9 cellular contexts compared by ENCODE assay signal in genomic region chr5:132428147-132428482, GRCh38. TPM values are rescaled to one million over a fixed set of nuclear protein-coding genes. Genes with fewer than 3 reads are reported as not detected.
A peak's percentile ranks its signal among the peaks of the same experiment; 100 is the strongest.
DNase-seq lines count a peak whose midpoint lies in the region; ATAC-seq, FAIRE-seq and TF ChIP-seq lines count a peak whose summit lies in the region.
"Had no signal": no experiment of that assay in that cellular context is flagged by ENCODE, and none has a peak within 500 bp of the region (broad histone marks: within the 10 kb centered on the region; RNA-seq: fewer than 3 reads in every experiment).

No MANE protein-coding gene starts in this region.

- no peak overlapping the region for H4K12ac ChIP-seq in trophoblast cell (ENCODE audit: low read depth, low read length)

- H2AFZ ChIP-seq in DND-41 (ENCODE audit: low read depth, low read length) (no peak overlapping the region), trophoblast cell (ENCODE audit: insufficient read depth, low read length, poor library complexity) (no peak overlapping the region)

- no peak overlapping the region for H3K23ac ChIP-seq in trophoblast cell (ENCODE audit: low read length)

- H3K4me1 ChIP-seq in DND-41 (ENCODE audit: insufficient read depth, low read length) (peaks cover 100% of the 10 kb centered on the region), breast epithelium (peaks cover 15 to 24% of the 10 kb centered on the region in 2 donors), trophoblast cell (ENCODE audit: control insufficient read depth in 1 of 2, insufficient read depth in 2 of 2, low read length in 2 of 2) (peaks cover 26 to 36% of the 10 kb centered on the region in 2 experiments)

- H3K9ac ChIP-seq in DND-41 (ENCODE audit: low read depth, low read length) (peak overlapping the region; percentile 98), trophoblast cell (ENCODE audit: low read length) (no peak overlapping the region)

- peaks cover 100% of the 10 kb centered on the region for H3K79me2 ChIP-seq in DND-41 (ENCODE audit: insufficient read depth, low read length)
- H3K79me2 ChIP-seq in trophoblast cell (ENCODE audit: control insufficient read depth, insufficient read depth, low read length, poor library complexity), result no peaks in the 10 kb centered on the region

- peak overlapping the region; percentile 1 for H4K91ac ChIP-seq in trophoblast cell (ENCODE audit: low read depth, low read length)

- no peaks in the 10 kb centered on the region for H3K9me3 ChIP-seq in DND-41 (ENCODE audit: insufficient read depth, low read length, severe bottlenecking)
- H3K9me3 ChIP-seq in breast epithelium, result no peaks in the 10 kb centered on the region
- no peaks in the 10 kb centered on the region for H3K9me3 ChIP-seq in trophoblast cell (ENCODE audit: insufficient read depth, low read depth, low read length)

- H3K4ac ChIP-seq in trophoblast cell (ENCODE audit: low read depth, low read length), result no peak overlapping the region

- peak overlapping the region; percentile 11 for H2AK5ac ChIP-seq in trophoblast cell (ENCODE audit: low read length)

- TF ChIP-seq POLR2A in breast epithelium (IDR thresholded peaks at IDR 0.05), result no peak

- H4K8ac ChIP-seq in trophoblast cell (ENCODE audit: low read depth, low read length), result no peak overlapping the region

- no peak for FAIRE-seq in RCC 7860 (lab: Jason Lieb, UNC)

- no peak for DNase-seq in DND-41
- peak; percentile 39 for DNase-seq in NCI-H187 treated with DMSO at 0.1 percent for 48 hours (lab: John Stamatoyannopoulos, UW)
- DNase-seq in breast epithelium (ENCODE audit: low spot score in 2 of 2), result no peak
- DNase-seq in trophoblast cell, result no peak
- no peak for DNase-seq in RCC 7860 (ENCODE audit: low spot score)
- DNase-seq: activated CD4-positive, alpha-beta T cell treated with anti-CD3 and anti-CD28 coated beads for 48 hours; NCI-H2081 treated with DMSO at 0.1 percent for 48 hours had no signal

- no peak overlapping the region for H3K18ac ChIP-seq in trophoblast cell (ENCODE audit: low read length)

- no peak for ATAC-seq in DND-41 (ENCODE audit: insufficient read depth, low read depth)
- ATAC-seq in HG02642 (IDR thresholded peaks at IDR 0.05; ENCODE audit: poor library complexity, unreplicated experiment), result no peak
- no peak for ATAC-seq in GM21515 (IDR thresholded peaks at IDR 0.05; ENCODE audit: unreplicated experiment)

- H3K79me1 ChIP-seq in trophoblast cell (ENCODE audit: low read length), result peaks cover 6% of the 10 kb centered on the region

- H3K4me2 ChIP-seq in DND-41 (ENCODE audit: insufficient read depth, low read length), result 0 out of 2 replicates have a peak overlapping the region, but pooled peaks have one; percentile 52
- H3K4me2 ChIP-seq in trophoblast cell (ENCODE audit: low read length), result no peak overlapping the region

- H3K27me3 ChIP-seq in DND-41 (ENCODE audit: insufficient read depth, low read length, poor library complexity), result no peaks in the 10 kb centered on the region
- no peaks in the 10 kb centered on the region for H3K27me3 ChIP-seq in breast epithelium
- H3K27me3 ChIP-seq in trophoblast cell (ENCODE audit: insufficient read depth, low read length), result no peaks in the 10 kb centered on the region

- H3K36me3 ChIP-seq in DND-41 (ENCODE audit: insufficient read depth, low read length) (peaks cover 96% of the 10 kb centered on the region), breast epithelium (no peaks in the 10 kb centered on the region), trophoblast cell (ENCODE audit: control insufficient read depth in 1 of 2, insufficient read depth in 2 of 2, low read length in 2 of 2) (no peaks in the 10 kb centered on the region)

- H2BK5ac ChIP-seq in trophoblast cell (ENCODE audit: low read depth, low read length, poor library complexity), result no peak overlapping the region

- H3K4me3 ChIP-seq in DND-41 (ENCODE audit: low read depth in 1 of 2, low read length in 2 of 2) (no peak overlapping the region; a peak in 1 of 4 replicates), breast epithelium (no peak overlapping the region), trophoblast cell (ENCODE audit: low read depth, low read length) (no peak overlapping the region)

- TF ChIP-seq CTCF in DND-41 (IDR thresholded peaks at IDR 0.05; ENCODE audit: borderline replicate concordance, extremely low read depth, low read length, poor library complexity, severe bottlenecking) (no peak), breast epithelium (IDR thresholded peaks at IDR 0.05) (no peak)

- H3K27ac ChIP-seq in DND-41 (ENCODE audit: low read length) (peak overlapping the region; percentile 99), breast epithelium (peak overlapping the region; percentile 81 to 84), trophoblast cell (ENCODE audit: low read depth, low read length) (peak overlapping the region; percentile 16)

- H2BK12ac ChIP-seq in trophoblast cell (ENCODE audit: low read length), result peak overlapping the region; percentile 10

- H4K20me1 ChIP-seq in DND-41 (ENCODE audit: insufficient read depth, low read length), result peaks cover 58% of the 10 kb centered on the region

- no peak overlapping the region for H2BK120ac ChIP-seq in trophoblast cell (ENCODE audit: insufficient read depth, low read length, poor library complexity)

- H3K14ac ChIP-seq in trophoblast cell (ENCODE audit: low read length), result no peak overlapping the region

- intact Hi-C loops in breast epithelium (cut with DNase I; ENCODE audit: low total_unique reads), result loop anchor here (5.0 kb wide), 1 partner anchor 59 kb away; no protein-coding TSS in a partner anchor

RNA-seq across cellular contexts. Expression of gene SLC22A5, which starts 58.6 kb away (rescaled TPM):
- total RNA-seq in breast epithelium, result 10 to 100 TPM in 2 of 3 donors, 1 to 10 TPM in 1; 6.6 to 31.5 (median 23.3) TPM
- 6.1 and 6.6 TPM in 2 replicates for polyA plus RNA-seq in trophoblast cell (2013)

Comparison
In these comparisons a context has a peak if more than half of its experiments do, and no peak if none do; other contexts are left out.
1. H3K27ac ChIP-seq: peak in every context shown above with its lines; median percentile 99 in DND-41; 82 in breast epithelium; 16 in trophoblast cell.